In the genomic region with DNA sequence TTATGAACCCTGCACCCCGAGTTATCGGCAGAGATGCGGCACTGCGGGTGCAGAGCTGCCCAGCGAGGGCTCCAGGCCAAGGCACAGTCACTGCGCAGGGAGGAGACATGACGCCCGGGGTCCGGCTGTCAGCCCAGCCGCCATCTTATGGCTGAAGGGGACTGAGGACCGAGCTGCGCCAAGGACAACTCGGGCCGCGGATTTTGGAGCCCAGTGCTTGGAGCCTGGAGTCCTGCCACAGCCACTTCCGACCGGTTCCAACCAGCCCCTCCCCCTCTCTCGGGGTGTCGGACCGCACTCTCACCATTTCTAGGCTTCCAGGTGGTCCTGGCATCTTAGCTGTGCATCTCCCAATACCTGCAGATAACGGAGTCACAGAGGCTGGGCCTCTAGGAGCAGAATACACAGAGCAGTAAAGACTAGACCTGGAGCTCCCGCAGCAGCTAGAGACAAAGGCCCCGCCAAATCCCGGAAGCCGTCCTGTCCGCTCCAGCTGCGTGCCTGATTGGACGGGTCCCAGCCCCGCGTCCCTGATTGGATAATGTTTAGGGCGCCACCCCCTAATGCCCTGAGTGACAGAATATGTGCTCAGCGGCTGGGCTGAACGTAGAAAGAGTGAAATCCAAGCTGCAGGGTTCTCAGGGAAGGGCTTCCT, we compare ENCODE assay signal across 8 cellular contexts. TPM values are rescaled to one million over a fixed set of nuclear protein-coding genes. Genes with fewer than 3 reads are reported as not detected.
DNase-seq lines count a peak whose midpoint lies in the region; ATAC-seq lines count a peak whose summit lies in the region.

A gene (minus strand): TSS at position 451 of the 655 bp plus-strand sequence. CDS start 117 bp downstream, at position 334.

- no peak within 1 kb of the TSS for H4K8ac ChIP-seq in mesenchymal stem cell (ENCODE audit: low read length)

- no peak within 1 kb of the TSS for H3K4me2 ChIP-seq in mesenchymal stem cell (ENCODE audit: low read length, poor library complexity, severe bottlenecking)

- no peaks in the 10 kb centered on the region for H3K27me3 ChIP-seq in CD4-positive, alpha-beta memory T cell (ENCODE audit: insufficient read depth, low read length)
- H3K27me3 ChIP-seq in mesenchymal stem cell (ENCODE audit: control insufficient read depth in 1 of 2, insufficient read depth in 1 of 2, low read length in 2 of 2), result no peaks in the 10 kb centered on the region

- 86% methylated on average over 33 of the region's 33 CpGs for WGBS in mesenchymal stem cell

- no peak within 1 kb of the TSS for H3K4ac ChIP-seq in mesenchymal stem cell (ENCODE audit: low read depth in 1 of 2, low read length in 2 of 2)

- POLR2A ChIA-PET in CD4-positive, alpha-beta memory T cell (lab: Charles Lee; ENCODE audit: partially characterized antibody), result interaction anchor here (0.7 to 3.1 kb wide), 12 partner anchors 8 to 662 kb away, joined by 3 to 32 read pairs (median 6); a partner anchor contains a TSS

- no peak within 1 kb of the TSS for H3K14ac ChIP-seq in mesenchymal stem cell (ENCODE audit: low read length in 2 of 2)

- peak; percentile 89 to 93 (median 90) for DNase-seq in CD4-positive, alpha-beta memory T cell
- peak; percentile 97 for DNase-seq in NCI-H82 (lab: John Stamatoyannopoulos, UW)
- DNase-seq in activated CD8-positive, alpha-beta memory T cell treated with anti-CD3 and anti-CD28 coated beads for 4 hours (ENCODE audit: low read depth in 2 of 2), result peak; percentile 74 to 77
- peak; percentile 86 to 90 (median 87) for DNase-seq in effector memory CD8-positive, alpha-beta T cell
- no peak for DNase-seq in mesenchymal stem cell
- DNase-seq in stimulated activated CD8-positive, alpha-beta memory T cell treated with anti-CD3 and anti-CD28 coated beads, Interleukin-15, amount 100 ng/mL, for 1 hour (ENCODE audit: low read depth), result peak; percentile 77

- no peak within 1 kb of the TSS for H2AFZ ChIP-seq in mesenchymal stem cell (ENCODE audit: low read depth, low read length)

- no peaks in the 10 kb centered on the region for H3K79me1 ChIP-seq in mesenchymal stem cell (replicated peaks; ENCODE audit: low read length, poor library complexity, severe bottlenecking)

- no peak within 1 kb of the TSS for H2BK12ac ChIP-seq in mesenchymal stem cell (ENCODE audit: low read length in 2 of 2)

- H2BK120ac ChIP-seq in mesenchymal stem cell (ENCODE audit: low read depth, low read length), result no peak within 1 kb of the TSS

- H3K27me3 Mint-ChIP-seq in CD4-positive, alpha-beta memory T cell, result no peaks in the 10 kb centered on the region
- H3K27me3 Mint-ChIP-seq in effector memory CD8-positive, alpha-beta T cell, result no peaks in the 10 kb centered on the region

- CTCF ChIA-PET in CD4-positive, alpha-beta memory T cell (lab: Charles Lee; ENCODE audit: partially characterized antibody), result interaction anchor here (0.8 to 1.5 kb wide), 6 partner anchors 9 to 811 kb away, joined by 3 to 4 read pairs (median 3); a partner anchor contains a TSS

- no peak within 1 kb of the TSS for H2BK15ac ChIP-seq in mesenchymal stem cell (ENCODE audit: low read depth, poor library complexity, severe bottlenecking)

- H3K4me3 ChIP-seq in CD4-positive, alpha-beta memory T cell (ENCODE audit: low read length in 2 of 2), result peak within 1 kb of the TSS; percentile 47 to 70
- peak within 1 kb of the TSS; percentile 42 to 100 for H3K4me3 ChIP-seq in mesenchymal stem cell (ENCODE audit: insufficient read depth in 1 of 2, low read depth in 1 of 2, low read length in 2 of 2)

- H3K27ac Mint-ChIP-seq in CD4-positive, alpha-beta memory T cell, result peak within 1 kb of the TSS; percentile 97 to 99 (median 99)
- peak within 1 kb of the TSS; percentile 96 for H3K27ac Mint-ChIP-seq in effector memory CD8-positive, alpha-beta T cell

- peaks cover 17 to 27% of the 10 kb centered on the region in 2 donors for H3K36me3 Mint-ChIP-seq in CD4-positive, alpha-beta memory T cell
- peaks cover 15% of the 10 kb centered on the region for H3K36me3 Mint-ChIP-seq in effector memory CD8-positive, alpha-beta T cell (ENCODE audit: insufficient read depth)

- peaks cover 0 to 2% (median 0%) of the 10 kb centered on the region in 8 donors for H3K9me3 Mint-ChIP-seq in CD4-positive, alpha-beta memory T cell
- H3K9me3 Mint-ChIP-seq in effector memory CD8-positive, alpha-beta T cell, result no peaks in the 10 kb centered on the region

- peaks cover 21 to 47% (median 36%) of the 10 kb centered on the region in 4 donors for H3K4me1 Mint-ChIP-seq in CD4-positive, alpha-beta memory T cell
- peaks cover 21 to 41% of the 10 kb centered on the region in 2 donors for H3K4me1 Mint-ChIP-seq in effector memory CD8-positive, alpha-beta T cell (ENCODE audit: low read depth in 2 of 2)

- H2AK5ac ChIP-seq in mesenchymal stem cell (ENCODE audit: low read length, severe bottlenecking), result no peak within 1 kb of the TSS

- H3K4me3 Mint-ChIP-seq in CD4-positive, alpha-beta memory T cell, result peak within 1 kb of the TSS; percentile 100
- peak within 1 kb of the TSS; percentile 99 to 100 for H3K4me3 Mint-ChIP-seq in effector memory CD8-positive, alpha-beta T cell

- ATAC-seq in GM19438 (IDR thresholded peaks at IDR 0.05; ENCODE audit: low read depth, unreplicated experiment) (peak; percentile 99), HG03571 (IDR thresholded peaks at IDR 0.05; ENCODE audit: unreplicated experiment) (peak; percentile 98)
- peak; percentile 97 for ATAC-seq in effector memory CD8-positive, alpha-beta T cell (replicated peaks)

- peaks cover 20% of the 10 kb centered on the region for H3K4me1 ChIP-seq in CD4-positive, alpha-beta memory T cell (ENCODE audit: insufficient read depth, low read length)
- no peaks in the 10 kb centered on the region for H3K4me1 ChIP-seq in mesenchymal stem cell (ENCODE audit: control insufficient read depth, insufficient read depth, low read depth, low read length)

- intact Hi-C loops in CD4-positive, alpha-beta memory T cell (cut with micrococcal nuclease), result loop anchor here (1.0 to 5.0 kb wide), 6 partner anchors 104 to 810 kb away; a partner anchor contains a TSS

- no peak within 1 kb of the TSS for H2BK5ac ChIP-seq in mesenchymal stem cell (ENCODE audit: low read depth, low read length, poor library complexity, severe bottlenecking)

- no peaks in the 10 kb centered on the region for H3K9me3 ChIP-seq in CD4-positive, alpha-beta memory T cell (ENCODE audit: control insufficient read depth in 1 of 2, low read length in 2 of 2)
- H3K9me3 ChIP-seq in mesenchymal stem cell (ENCODE audit: control insufficient read depth, low read length), result no peaks in the 10 kb centered on the region

- no peak within 1 kb of the TSS for H3K18ac ChIP-seq in mesenchymal stem cell (ENCODE audit: low read depth in 1 of 2, low read length in 2 of 2)

- peak within 1 kb of the TSS; percentile 98 for H3K9ac ChIP-seq in mesenchymal stem cell (ENCODE audit: low read length)

- no peak within 1 kb of the TSS for H3K23ac ChIP-seq in mesenchymal stem cell (ENCODE audit: low read length in 2 of 2)

- H3K36me3 ChIP-seq in CD4-positive, alpha-beta memory T cell (ENCODE audit: insufficient read depth, low read length), result no peaks in the 10 kb centered on the region
- no peaks in the 10 kb centered on the region for H3K36me3 ChIP-seq in mesenchymal stem cell (ENCODE audit: control insufficient read depth in 1 of 2, insufficient read depth in 2 of 2, low read depth in 1 of 2, low read length in 2 of 2)

- no peak within 1 kb of the TSS for H4K91ac ChIP-seq in mesenchymal stem cell (ENCODE audit: low read length)

- H3K27ac ChIP-seq in CD4-positive, alpha-beta memory T cell (ENCODE audit: low read depth, low read length), result peak within 1 kb of the TSS; percentile 57
- no peak within 1 kb of the TSS for H3K27ac ChIP-seq in mesenchymal stem cell (ENCODE audit: low read length, poor library complexity, severe bottlenecking)

RNA-seq across cellular contexts. Expression of the gene that starts here (rescaled TPM):
- 10 to 100 TPM; 17.7 to 19.6 TPM for total RNA-seq in CD4-positive, alpha-beta memory T cell
- polyA plus RNA-seq in CD4-positive, alpha-beta memory T cell, result 10 to 100 TPM in 1 of 2 donors, 1 to 10 TPM in 1; 7.4 to 10.1 TPM
- polyA plus RNA-seq in mesenchymal stem cell (2013, experiment 1 of 2), result not detected
- not detected for polyA plus RNA-seq in mesenchymal stem cell (2013, experiment 2 of 2)
